11 cellular contexts compared by ENCODE assay signal in the genomic region with DNA sequence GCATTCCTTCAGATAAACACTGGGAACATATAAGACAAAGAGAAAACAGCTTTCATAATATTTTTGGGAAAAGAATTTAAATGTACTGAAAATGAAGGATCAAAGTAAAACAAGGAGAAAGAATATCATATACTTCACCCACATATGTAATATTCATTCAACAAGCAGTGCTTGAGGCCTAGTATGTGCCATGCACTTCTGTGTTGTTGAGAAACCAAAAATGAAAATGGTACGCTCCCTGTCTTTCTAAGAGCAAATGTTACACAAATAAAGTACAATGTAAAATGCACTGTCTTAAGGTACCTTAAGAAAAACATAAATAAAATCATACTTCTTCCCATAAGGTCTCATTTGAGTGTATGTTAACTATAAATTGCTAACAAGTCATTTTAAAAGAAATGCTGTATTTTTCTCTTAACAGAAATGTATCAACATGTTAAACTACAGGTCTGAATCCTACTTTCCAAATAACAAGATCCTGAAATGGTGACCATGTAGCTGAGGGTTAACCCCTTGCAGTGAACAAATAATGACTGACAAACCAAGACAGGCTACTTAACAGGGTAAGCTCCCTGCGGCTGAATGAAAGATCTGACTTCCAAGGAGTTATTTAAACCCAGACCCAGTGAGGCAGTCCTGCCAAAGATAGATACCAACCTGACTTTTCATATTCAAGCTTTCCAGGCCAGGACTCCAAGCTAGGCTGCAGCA.
"Had no signal": no experiment of that assay in that cellular context is flagged by ENCODE, and none has a peak within 500 bp of the region (broad histone marks: within the 10 kb centered on the region; RNA-seq: fewer than 3 reads in every experiment).

No MANE protein-coding gene starts in this region.

- H3K36me3 ChIP-seq: cardiac muscle cell, heart left ventricle, left ventricle myocardium inferior had no signal

- ATAC-seq: activated CD4-positive, alpha-beta T cell treated with anti-CD3 and anti-CD28 coated beads for 36 hours; activated T-helper 17 cell treated with anti-CD3 and anti-CD28 coated beads, Interleukin-2, amount 50 U/mL, for 72 hours; heart left ventricle; natural killer cell treated with Interleukin-12 subunit alpha and Interleukin-12 subunit beta and Interleukin-15 and Interleukin-18, amount 100 ng/mL, for 72 hours had no signal

- H3K27me3 ChIP-seq: cardiac muscle cell, heart left ventricle had no signal

- H3K27ac ChIP-seq: cardiac muscle cell, heart left ventricle, left ventricle myocardium inferior had no signal

- H3K9me3 ChIP-seq: heart left ventricle, left ventricle myocardium inferior had no signal

- H3K4me3 ChIP-seq: cardiac muscle cell, heart left ventricle, left ventricle myocardium inferior had no signal

- DNase-seq: activated CD4-positive, alpha-beta T cell treated with anti-CD3 and anti-CD28 coated beads for 36 hours; activated naive CD4-positive, alpha-beta T cell treated with anti-CD3 and anti-CD28 coated beads for 36 hours; foreskin melanocyte; heart left ventricle; islet precursor cell; left ventricle myocardium inferior; mesenchymal stem cell; stimulated activated CD4-positive, alpha-beta T cell treated with anti-CD3 and anti-CD28 coated beads, Interleukin-4, amount 100 ng/mL, for 24 hours had no signal

- H3K4me1 ChIP-seq: heart left ventricle, left ventricle myocardium inferior had no signal
